8 cellular contexts compared by ENCODE assay signal in the genomic region with DNA sequence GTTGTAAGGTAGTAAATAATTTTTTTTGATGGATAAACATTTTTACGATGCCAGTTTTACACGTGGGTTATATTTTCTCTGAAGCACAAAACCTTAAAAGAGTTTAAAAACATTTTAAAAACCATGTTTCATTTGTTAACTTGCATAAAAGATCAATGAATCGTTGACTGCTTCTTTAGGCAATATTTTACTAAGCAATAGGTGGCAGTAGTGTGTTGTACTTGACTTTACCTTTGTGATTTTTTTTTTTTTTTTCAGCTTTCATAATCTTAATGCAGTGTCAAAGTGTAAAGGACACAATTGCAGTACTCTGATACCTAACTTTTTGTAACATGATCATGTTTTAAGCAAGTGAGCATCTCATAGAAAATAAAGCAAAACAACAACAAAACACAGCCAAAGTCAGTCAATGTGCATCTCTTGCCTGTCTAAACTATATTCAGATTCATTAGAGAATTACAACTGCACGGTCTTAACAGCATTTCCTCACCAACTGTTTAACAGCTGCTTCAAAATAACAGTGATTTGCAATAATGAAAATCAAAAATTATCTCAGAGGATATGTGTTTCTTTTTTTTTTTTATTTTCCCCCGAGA. TPM values are rescaled to one million over a fixed set of nuclear protein-coding genes. Genes with fewer than 3 reads are reported as not detected.
A peak's percentile ranks its signal among the peaks of the same experiment; 100 is the strongest.
DNase-seq lines count a peak whose midpoint lies in the region; ATAC-seq and TF ChIP-seq lines count a peak whose summit lies in the region.

No MANE protein-coding gene starts in this region.

- no peak for ATAC-seq in HG02623 (IDR thresholded peaks at IDR 0.05; ENCODE audit: unreplicated experiment)
- ATAC-seq in GM21381 (IDR thresholded peaks at IDR 0.05; ENCODE audit: unreplicated experiment), result no peak

- DNase-seq in A172 (ENCODE audit: low spot score), result peak; percentile 25
- DNase-seq in GM10248 (ENCODE audit: extremely low spot score), result peak; percentile 21
- DNase-seq in NB4 (ENCODE audit: low read depth), result peak; percentile 24
- peak; percentile 21 for DNase-seq in amniotic epithelial cell (ENCODE audit: low read depth)
- DNase-seq in left kidney (ENCODE audit: low read depth, low spot score), result peak; percentile 24
- DNase-seq in activated gamma-delta T cell treated with Interleukin-2 at 50 U/mL for 16 hours, result no peak

- TF ChIP-seq POLR2A in NB4 (IDR thresholded peaks at IDR 0.05; ENCODE audit: extremely low read depth, insufficient read length), result no peak

- CTCF ChIA-PET in GM10248 (lab: Yijun Ruan, JAX), result interaction anchor here (0.7 to 2.6 kb wide), 9 partner anchors 9 to 772 kb away, joined by 3 to 21 read pairs (median 3); no protein-coding TSS in a partner anchor

- TF ChIP-seq CTCF in GM10248 (IDR thresholded peaks at IDR 0.05; ENCODE audit: control extremely low read depth, extremely low read depth, low read depth, missing control alignments) (peak; percentile 37), NB4 (IDR thresholded peaks at IDR 0.05; ENCODE audit: low read depth, low read length) (no peak)

- POLR2A ChIA-PET in GM10248 (lab: Yijun Ruan, JAX), result no interaction called here

- no peak overlapping the region for H3K4me3 ChIP-seq in NB4 (ENCODE audit: low read depth, low read length)

RNA-seq across cellular contexts. Expression of a gene that starts 27.7 kb away (rescaled TPM):
- total RNA-seq in A172 (2014; rRNA removed; shearing (Covaris generic)), result 16.1 and 18.2 TPM in 2 replicates

RNA-seq across cellular contexts. Expression of a gene that starts 27.8 kb away (rescaled TPM):
- 0.05 TPM in 1 of 2 replicates, not detected in the other for total RNA-seq in A172 (2014; rRNA removed; shearing (Covaris generic))
